Comparison of ENCODE assay signal across 10 cellular contexts in the genomic region with DNA sequence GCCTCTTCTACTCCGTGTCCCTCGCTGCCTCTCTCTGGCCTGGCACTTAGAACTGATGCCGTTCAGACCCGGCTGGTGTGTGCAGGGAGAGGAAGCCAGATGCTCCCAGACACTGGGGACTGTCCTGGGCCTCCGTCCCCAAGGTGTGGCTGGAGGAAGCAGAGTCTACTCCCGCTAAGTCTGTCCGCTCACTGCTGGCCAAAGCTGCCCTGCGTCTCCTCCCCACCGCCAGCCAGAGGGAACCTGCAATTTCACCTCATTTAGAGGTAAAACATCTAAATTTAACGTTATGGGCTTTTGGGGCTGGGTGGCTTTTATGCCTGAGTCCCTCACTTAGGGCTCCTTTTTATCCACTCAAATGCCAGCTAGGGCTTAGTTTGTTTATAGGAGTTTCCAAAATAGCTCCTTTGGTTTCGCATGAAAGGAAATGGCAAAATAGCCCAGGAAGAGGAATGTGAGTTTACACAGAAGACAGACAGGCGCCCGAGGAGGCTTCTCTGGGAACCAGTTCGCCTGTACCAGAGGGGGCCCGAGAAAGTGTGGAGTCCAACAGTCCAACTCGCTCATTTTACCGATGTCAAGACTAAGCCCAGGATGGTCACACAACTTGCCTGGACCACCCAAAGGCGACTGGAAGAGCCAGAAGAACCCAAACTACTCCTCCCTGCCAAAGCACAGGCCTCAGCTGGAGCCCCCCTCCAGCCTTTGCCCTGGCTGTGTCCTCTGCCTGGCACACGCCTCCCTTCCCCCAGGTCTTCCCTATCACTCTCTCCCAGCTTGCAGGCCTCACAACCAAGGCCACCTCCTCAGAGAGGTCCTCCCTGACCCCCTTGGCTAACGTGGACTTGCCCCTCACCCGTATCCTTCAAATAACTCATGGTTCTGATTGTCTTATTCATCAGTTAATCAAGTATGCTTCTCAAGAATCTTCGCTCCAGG. TPM values are rescaled to one million over a fixed set of nuclear protein-coding genes. Genes with fewer than 3 reads are reported as not detected.
DNase-seq lines count a peak whose midpoint lies in the region; ATAC-seq and TF ChIP-seq lines count a peak whose summit lies in the region.
"Had no signal": no experiment of that assay in that cellular context is flagged by ENCODE, and none has a peak within 500 bp of the region (broad histone marks: within the 10 kb centered on the region; RNA-seq: fewer than 3 reads in every experiment).

No MANE protein-coding gene starts in this region.

- ATAC-seq in T-cell (replicated peaks in 1 of 4) (no peak), GM18520 (IDR thresholded peaks at IDR 0.05; ENCODE audit: unreplicated experiment) (no peak), HG03439 (IDR thresholded peaks at IDR 0.05; ENCODE audit: unreplicated experiment) (no peak)

- no peaks in the 10 kb centered on the region for H3K9me3 Mint-ChIP-seq in T-cell

- H3K4me1 ChIP-seq in smooth muscle cell (ENCODE audit: low read depth) = peaks cover 19% of the 10 kb centered on the region

- H3K9ac ChIP-seq in smooth muscle cell (ENCODE audit: low read depth) = no peak overlapping the region

- TF ChIP-seq CTCF in smooth muscle cell (IDR thresholded peaks at IDR 0.05; ENCODE audit: borderline replicate concordance, insufficient read depth, poor library complexity, severe bottlenecking) = no peak

- no peaks in the 10 kb centered on the region for H3K36me3 ChIP-seq in smooth muscle cell (ENCODE audit: low read depth)

- 53% methylated on average over 22 of the region's 22 CpGs for WGBS in smooth muscle cell (ENCODE audit: low lambda C conversion rate)

- no peaks in the 10 kb centered on the region for H3K27me3 ChIP-seq in smooth muscle cell (ENCODE audit: low read depth)
- H3K27me3 ChIP-seq: testis had no signal

- no peaks in the 10 kb centered on the region for H3K9me3 ChIP-seq in smooth muscle cell (replicated peaks; ENCODE audit: low read depth)
- H3K9me3 ChIP-seq: testis had no signal

- peaks cover 0 to 6% (median 0%) of the 10 kb centered on the region in 3 donors for H3K4me1 Mint-ChIP-seq in T-cell

- H3K27ac Mint-ChIP-seq in T-cell = no peak overlapping the region

- no peak overlapping the region for H3K27ac ChIP-seq in smooth muscle cell (ENCODE audit: low read depth)

- CTCF ChIA-PET in T-cell (lab: Charles Lee) = no interaction called here

- no peaks in the 10 kb centered on the region for H4K20me1 ChIP-seq in smooth muscle cell (ENCODE audit: low read depth)

- POLR2A ChIA-PET in T-cell (lab: Charles Lee) = interaction anchor here in 1 of 2 donors (0.6 kb wide), 1 partner anchor 964 kb away, joined by 4 read pairs; no protein-coding TSS in a partner anchor

- H3K4me3 ChIP-seq in smooth muscle cell = no peak overlapping the region

- peaks cover 0 to 1% of the 10 kb centered on the region in 2 donors for H3K27me3 Mint-ChIP-seq in T-cell

- peaks cover 9% of the 10 kb centered on the region for H3F3A ChIP-seq in smooth muscle cell (ENCODE audit: low read depth)

- H3K36me3 Mint-ChIP-seq in T-cell = no peaks in the 10 kb centered on the region

- H3K4me3 Mint-ChIP-seq in T-cell = no peak overlapping the region

- no peak overlapping the region for H2AFZ ChIP-seq in smooth muscle cell (ENCODE audit: low read depth)

- DNase-seq in H4 (ENCODE audit: low spot score) = peak; percentile 73
- DNase-seq in amniotic epithelial cell (ENCODE audit: low read depth) = peak; percentile 47
- DNase-seq in islet precursor cell = peak; percentile 64
- no peak for DNase-seq in smooth muscle cell (lab: John Stamatoyannopoulos, UW; ENCODE audit: unreplicated experiment)
- no peak for DNase-seq in T-cell
- DNase-seq in NCI-H1105 treated with DMSO at 0.1 percent for 48 hours (lab: John Stamatoyannopoulos, UW) = no peak

- H3K4me2 ChIP-seq in smooth muscle cell = peak overlapping the region; percentile 70

- H3K79me2 ChIP-seq in smooth muscle cell (ENCODE audit: low read depth) = no peaks in the 10 kb centered on the region

RNA-seq across cellular contexts. Expression of a gene that starts 54.5 kb away (rescaled TPM):
- 0.14 and 0.58 TPM in 2 replicates for total RNA-seq in H4 (2014; rRNA removed; shearing (Covaris generic))
- total RNA-seq in smooth muscle cell (0.18 and 0.40 TPM in 2 replicates), T-cell (under 1 TPM; 0.25 to 0.88 (median 0.42) TPM)
- 1.2 and 4.9 TPM in 2 replicates for polyA plus RNA-seq in smooth muscle cell
- total RNA-seq: dermis microvascular lymphatic vessel endothelial cell had no signal

Comparison
In these comparisons a context has a peak if more than half of its experiments do, and no peak if none do; other contexts are left out.
1. DNase-seq: peak in H4 (single experiment), amniotic epithelial cell (single experiment) and islet precursor cell (single experiment); none in smooth muscle cell (single experiment), T-cell (0 of 34) and NCI-H1105 treated with DMSO at 0.1 percent for 48 hours (single experiment).